Comparison of ENCODE assay signal across 8 cellular contexts in the genomic region with DNA sequence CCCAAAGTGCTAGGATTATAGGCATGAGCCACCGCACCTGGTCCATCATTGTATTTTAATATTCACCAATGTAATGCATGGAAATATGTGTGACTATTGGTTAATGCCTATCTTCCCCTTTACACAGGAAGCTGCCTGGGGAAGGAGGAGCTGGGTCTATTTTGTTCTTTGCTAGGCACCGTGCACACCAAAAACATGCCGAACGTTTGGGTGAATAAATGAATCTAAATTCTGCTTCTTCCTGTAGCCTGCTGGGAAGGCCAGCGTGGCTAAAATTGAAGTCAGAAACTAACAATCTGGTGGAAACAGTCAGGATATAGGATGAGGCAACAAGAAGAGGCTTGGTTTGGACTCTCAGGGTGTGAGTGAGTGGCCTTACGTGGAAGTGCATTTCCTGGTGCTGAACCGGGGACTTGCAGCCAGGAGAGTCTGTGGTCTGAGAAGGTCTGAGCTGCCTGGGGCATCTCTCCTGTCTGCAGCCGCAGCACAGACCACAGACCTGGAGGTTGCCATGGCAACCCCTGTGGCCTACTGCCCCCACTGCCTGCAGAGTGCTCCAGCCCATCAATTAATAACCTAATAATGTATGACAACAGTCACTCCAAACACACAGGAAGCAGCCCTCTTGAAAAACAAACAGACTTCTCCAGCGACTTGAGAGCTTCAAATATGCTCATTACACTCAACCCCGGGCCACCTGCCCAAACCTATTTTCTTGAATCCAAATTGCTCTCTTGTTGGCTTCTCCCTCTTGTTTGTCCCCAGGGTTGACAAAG. TPM values are rescaled to one million over a fixed set of nuclear protein-coding genes. Genes with fewer than 3 reads are reported as not detected.
DNase-seq lines count a peak whose midpoint lies in the region; ATAC-seq, FAIRE-seq and TF ChIP-seq lines count a peak whose summit lies in the region.

No MANE protein-coding gene starts in this region.

- no TSS peak for BruUV-seq in GM12878 (replicated peaks; lab: Mats Ljungman, UMichigan)

- H3K27ac ChIP-seq in GM12878 (ENCODE audit: control insufficient read depth, insufficient read depth): peak overlapping the region; percentile 67

- no peaks in the 10 kb centered on the region for H3K9me3 ChIP-seq in GM12878 (replicated peaks; ENCODE audit: control insufficient read depth, insufficient read depth, low read length)

- in situ Hi-C loops in GM12878 (cut with MboI): no loop called here

- H3K4me1 Mint-ChIP-seq in activated CD4-positive, alpha-beta T cell treated with anti-CD3 and anti-CD28 coated beads, Interleukin-2, amount 10 ng/mL, durations not matched to agents 24 days and 14 days: peaks cover 68% of the 10 kb centered on the region
- H3K4me1 Mint-ChIP-seq in osteocyte (ENCODE audit: unreplicated experiment): peaks cover 11% of the 10 kb centered on the region

- no peaks in the 10 kb centered on the region for H3K27me3 Mint-ChIP-seq in activated CD4-positive, alpha-beta T cell treated with anti-CD3 and anti-CD28 coated beads, Interleukin-2, amount 10 ng/mL, durations not matched to agents 24 days and 14 days
- H3K27me3 Mint-ChIP-seq in osteocyte (ENCODE audit: unreplicated experiment): peaks cover 1% of the 10 kb centered on the region

- peaks cover 39% of the 10 kb centered on the region for H3K4me1 ChIP-seq in GM12878 (ENCODE audit: control insufficient read depth, insufficient read depth, low read length)

- TF ChIP-seq RAD21 in GM12878 (IDR thresholded peaks at IDR 0.05; ENCODE audit: insufficient read depth, low read depth, low read length): no peak

- ATAC-seq in GM21423 (IDR thresholded peaks at IDR 0.05; ENCODE audit: unreplicated experiment): peak; percentile 84
- ATAC-seq in HG03565 (IDR thresholded peaks at IDR 0.05; ENCODE audit: unreplicated experiment): peak; percentile 83
- peak; percentile 89 for ATAC-seq in GM12878

- 0 out of 2 replicates have a peak overlapping the region, but pooled peaks have one; percentile 25 for H3K9ac ChIP-seq in GM12878 (ENCODE audit: control insufficient read depth, insufficient read depth, low read length)

- RAD21 ChIA-PET in GM12878 (lab: Charles Lee; ENCODE audit: unreplicated experiment): interaction anchor here (0.9 to 4.0 kb wide), 5 partner anchors 8 to 100 kb away, joined by 3 to 31 read pairs (median 3); no protein-coding TSS in a partner anchor

- peak overlapping the region; percentile 64 for H2AFZ ChIP-seq in GM12878 (ENCODE audit: control insufficient read depth, low read depth, low read length)

- H3K9me3 Mint-ChIP-seq in activated CD4-positive, alpha-beta T cell treated with anti-CD3 and anti-CD28 coated beads, Interleukin-2, amount 10 ng/mL, durations not matched to agents 24 days and 14 days: peaks cover 5% of the 10 kb centered on the region
- peaks cover 5% of the 10 kb centered on the region for H3K9me3 Mint-ChIP-seq in osteocyte (ENCODE audit: unreplicated experiment)

- intact Hi-C loops in activated CD4-positive, alpha-beta T cell treated with anti-CD3 and anti-CD28 coated beads, Interleukin-2, amount 10 ng/mL, durations not matched to agents 24 days and 14 days (cut with micrococcal nuclease): no loop called here
- intact Hi-C loops in GM12878 (cut with micrococcal nuclease; ENCODE audit: unreplicated experiment): loop anchor here (1.0 kb wide), 1 partner anchor 21 kb away; no protein-coding TSS in a partner anchor

- SMC1A ChIA-PET in GM12878 (lab: Charles Lee; ENCODE audit: uncharacterized antibody, unreplicated experiment): interaction anchor here (0.9 to 5.4 kb wide), 10 partner anchors 9 to 135 kb away, joined by 3 to 81 read pairs (median 4); no protein-coding TSS in a partner anchor

- 7% methylated on average over 10 of the region's 10 CpGs for WGBS in GM12878 (ENCODE audit: insufficient coverage, insufficient replicate concordance, low lambda C conversion rate, missing lambda C conversion rate)

- no peaks in the 10 kb centered on the region for H3K79me2 ChIP-seq in GM12878 (ENCODE audit: control insufficient read depth, insufficient read depth, low read length)

- H3K27me3 ChIP-seq in GM12878 (replicated peaks in 1 of 2; ENCODE audit: control insufficient read depth in 2 of 2, insufficient read depth in 2 of 2, low read length in 1 of 2): no peaks in the 10 kb centered on the region

- FAIRE-seq in GM12878 (lab: Jason Lieb, UNC): peak; percentile 91
- no peak for FAIRE-seq in H54 (lab: Jason Lieb, UNC)

- no peaks in the 10 kb centered on the region for H4K20me1 ChIP-seq in GM12878 (ENCODE audit: control insufficient read depth, insufficient read depth)

- 0 out of 6 replicates have a peak, but pooled peaks of 1 of the 3 experiments have one; percentile 1 for TF ChIP-seq CTCF in GM12878 (IDR thresholded peaks at IDR 0.05 in 2 of 3, conservative IDR thresholded peaks at IDR 0.05 in 1 of 3; ENCODE audit: control insufficient read depth in 2 of 3, extremely low read depth in 1 of 3, insufficient read depth in 1 of 3, low read depth in 3 of 3, low read length in 3 of 3)
- TF ChIP-seq CTCF in osteocyte (IDR thresholded peaks at IDR 0.05): no peak

- H3K4me3 Mint-ChIP-seq in activated CD4-positive, alpha-beta T cell treated with anti-CD3 and anti-CD28 coated beads, Interleukin-2, amount 10 ng/mL, durations not matched to agents 24 days and 14 days: peak overlapping the region; percentile 74
- no peak overlapping the region for H3K4me3 Mint-ChIP-seq in osteocyte (ENCODE audit: unreplicated experiment)

- POLR2A ChIA-PET in GM12878 (lab: Charles Lee): interaction anchor here (4.1 kb wide), 1 partner anchor 22 kb away, joined by 31 read pairs; no protein-coding TSS in a partner anchor

- H3K36me3 Mint-ChIP-seq in activated CD4-positive, alpha-beta T cell treated with anti-CD3 and anti-CD28 coated beads, Interleukin-2, amount 10 ng/mL, durations not matched to agents 24 days and 14 days (ENCODE audit: low read depth): peaks cover 32% of the 10 kb centered on the region
- no peaks in the 10 kb centered on the region for H3K36me3 Mint-ChIP-seq in osteocyte (ENCODE audit: unreplicated experiment)

- H3K4me2 ChIP-seq in GM12878 (ENCODE audit: control insufficient read depth, insufficient read depth): peak overlapping the region; percentile 68

- TF ChIP-seq POLR2A in GM12878 (IDR thresholded peaks at IDR 0.05; ENCODE audit: low read depth, low read length) (no peak), H54 (IDR thresholded peaks at IDR 0.05; ENCODE audit: low read depth, low read length) (no peak)

- CTCF ChIA-PET in GM12878 (lab: Yijun Ruan, JAX): interaction anchor here (0.8 to 2.6 kb wide), 10 partner anchors 11 to 341 kb away, joined by 3 to 10 read pairs (median 4); no protein-coding TSS in a partner anchor

- H3K4me3 ChIP-seq in GM12878: peak overlapping the region; percentile 13; the same call in 1 of the 2 replicates

- peak; percentile 89 for DNase-seq in activated CD4-positive, alpha-beta T cell treated with anti-CD3 and anti-CD28 coated beads, Interleukin-2, amount 10 ng/mL, durations not matched to agents 24 days and 14 days
- DNase-seq in activated CD4-positive, alpha-beta T cell treated with anti-CD3 and anti-CD28 coated beads for 1 hour: no peak
- DNase-seq in NK-92 treated with Interleukin-12 subunit alpha and Interleukin-12 subunit beta, amount 100 ng/mL, for 24 hours (lab: John Stamatoyannopoulos, UW): peak; percentile 91
- peak; percentile 90 for DNase-seq in GM12878 (ENCODE audit: low read depth, low spot score)
- no peak for DNase-seq in osteocyte (ENCODE audit: extremely low spot score, unreplicated experiment)
- no peak for DNase-seq in H54 (ENCODE audit: insufficient read length, low spot score)

- no peaks in the 10 kb centered on the region for H3K36me3 ChIP-seq in GM12878 (ENCODE audit: control insufficient read depth in 2 of 2, insufficient read depth in 2 of 2, low read length in 1 of 2)

- H3K27ac Mint-ChIP-seq in activated CD4-positive, alpha-beta T cell treated with anti-CD3 and anti-CD28 coated beads, Interleukin-2, amount 10 ng/mL, durations not matched to agents 24 days and 14 days: peak overlapping the region; percentile 95
- H3K27ac Mint-ChIP-seq in osteocyte (ENCODE audit: unreplicated experiment): peak overlapping the region; percentile 52

- peak; percentile 66 to 69; a peak in 2 of 4 replicates for TF ChIP-seq EP300 in GM12878 (IDR thresholded peaks at IDR 0.05; ENCODE audit: borderline replicate concordance in 1 of 2, control insufficient read depth in 1 of 2, low read depth in 2 of 2, low read length in 2 of 2)

TF ChIP-seq in GM12878, 131 proteins besides CTCF, POLR2A, EP300 and RAD21 (continues in another document):
- no peak for TF ChIP-seq SMAD1 (IDR thresholded peaks at IDR 0.05; ENCODE audit: low read depth, partially characterized antibody)
- TF ChIP-seq JUNB (IDR thresholded peaks at IDR 0.05): no peak
- peak; percentile 75 for TF ChIP-seq ZNF24 (IDR thresholded peaks at IDR 0.05)
- no peak for TF ChIP-seq KLF5 (IDR thresholded peaks at IDR 0.05; ENCODE audit: partially characterized antibody)
- TF ChIP-seq BMI1 (IDR thresholded peaks at IDR 0.05; ENCODE audit: borderline replicate concordance): peak; percentile 100
- no peak for TF ChIP-seq ZNF207 (IDR thresholded peaks at IDR 0.05; ENCODE audit: borderline replicate concordance)
- TF ChIP-seq PAX5 (IDR thresholded peaks at IDR 0.05; ENCODE audit: borderline replicate concordance, low read depth, low read length): peak; percentile 64; the same call in 1 of the 2 replicates
- TF ChIP-seq NR2C2 (IDR thresholded peaks at IDR 0.05; ENCODE audit: borderline replicate concordance, control insufficient read depth, insufficient read length, low read depth): no peak

RNA-seq across cellular contexts. Expression of gene GPR68, which starts 5.5 kb away (rescaled TPM):
- total RNA-seq in activated CD4-positive, alpha-beta T cell treated with anti-CD3 and anti-CD28 coated beads, Interleukin-2, amount 10 ng/mL, durations not matched to agents 24 days and 14 days: 4.6 and 4.9 TPM in 2 replicates
- 1.0 TPM in 2 replicates for total RNA-seq in GM12878 (2013; cell fraction: nucleolus; rRNA removed)
- total RNA-seq in GM12878 (2014; rRNA removed) (2.2 and 3.1 TPM in 2 replicates), GM12878 (2014; rRNA removed; fragmentation: Illumina TruSeq; extraction: Trizol) (0.76 and 1.1 TPM in 2 replicates), GM12878 (2021) (2.1 and 2.4 TPM in 2 replicates), osteocyte (0.11 and 0.50 TPM in 2 replicates)
- 0.76 TPM for polyA plus RNA-seq in GM12878 (2011; ENCODE audit: low read depth)
- polyA plus RNA-seq in GM12878 (2011; rRNA removed) (1.9 and 3.0 TPM in 2 replicates), GM12878 (2014; fragmentation: Illumina TruSeq; extraction: Trizol) (1.1 and 1.2 TPM in 2 replicates), GM12878 (2014; fragmentation: Nextera tagmentation; extraction: Ambion mirVana) (under 1 TPM; 0.06 to 0.35 TPM), GM12878 (2014; rRNA removed) (2.7 and 3.4 TPM in 2 replicates), GM12878 (2016; fragmentation: Nextera tagmentation; extraction: Ambion mirVana) (1 to 10 TPM; 1.8 TPM)
- polyA plus RNA-seq in GM12878 (2011; cell fraction: cytosol; rRNA removed): 8.1 and 9.1 TPM in 2 replicates
- 7.7 and 8.0 TPM in 2 replicates for polyA plus RNA-seq in GM12878 (2011; cell fraction: nucleus; rRNA removed)
- 1.1 and 1.3 TPM in 2 replicates for polyA plus RNA-seq in GM12878 (2012)
- polyA minus RNA-seq in GM12878 (2011; rRNA and poly(A)+ RNA removed): 2.8 and 6.9 TPM in 2 replicates
- polyA minus RNA-seq in GM12878 (2011; cell fraction: cytosol; rRNA and poly(A)+ RNA removed): 1.2 and 3.3 TPM in 2 replicates
- 1.6 and 1.7 TPM in 2 replicates for polyA minus RNA-seq in GM12878 (2011; cell fraction: nucleus; rRNA and poly(A)+ RNA removed)

Comparison
In these comparisons a context has a peak if more than half of its experiments do, and no peak if none do; other contexts are left out.
1. DNase-seq: peak in activated CD4-positive, alpha-beta T cell treated with anti-CD3 and anti-CD28 coated beads, Interleukin-2, amount 10 ng/mL, durations not matched to agents 24 days and 14 days (single experiment), NK-92 treated with Interleukin-12 subunit alpha and Interleukin-12 subunit beta, amount 100 ng/mL, for 24 hours (single experiment) and GM12878 (single experiment); none in activated CD4-positive, alpha-beta T cell treated with anti-CD3 and anti-CD28 coated beads for 1 hour (single experiment), osteocyte (single experiment) and H54 (single experiment).
2. Peak in every context shown above with its lines, with median percentiles within 50 percentile points of each other: ATAC-seq.